29 cellular contexts compared by ENCODE assay signal in the genomic region with DNA sequence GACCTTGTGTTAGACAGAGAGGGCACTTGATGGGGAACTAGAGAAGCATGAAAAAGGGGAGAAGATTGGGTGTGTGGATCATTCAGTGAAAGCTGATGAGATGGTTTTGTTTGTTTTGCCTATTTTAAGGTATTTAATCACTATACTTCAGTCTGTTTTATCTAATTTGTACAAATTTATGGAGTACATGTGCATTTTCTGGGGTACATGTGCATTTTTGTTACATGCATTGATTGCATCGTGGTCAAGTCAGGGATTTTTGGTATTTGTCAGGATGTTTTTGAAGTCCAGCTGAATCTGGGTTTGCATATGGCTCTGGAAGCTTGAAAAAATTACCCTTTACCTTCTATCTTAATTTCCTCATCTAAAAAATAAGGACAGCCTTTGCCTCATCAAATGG.
"Had no signal": no experiment of that assay in that cellular context is flagged by ENCODE, and none has a peak within 500 bp of the region (broad histone marks: within the 10 kb centered on the region; RNA-seq: fewer than 3 reads in every experiment).

No MANE protein-coding gene starts in this region.

- H3K27me3 Mint-ChIP-seq: activated CD4-positive, alpha-beta memory T cell treated with anti-CD3 and anti-CD28 coated beads, Interleukin-2, amount 10 ng/mL, durations not matched to agents 7 days and 5 days; activated CD4-positive, alpha-beta T cell treated with anti-CD3 and anti-CD28 coated beads, Interleukin-2, amount 10 ng/mL, durations not matched to agents 7 days and 5 days; activated naive CD8-positive, alpha-beta T cell had no signal

- H3K27ac Mint-ChIP-seq: activated CD4-positive, alpha-beta memory T cell treated with anti-CD3 and anti-CD28 coated beads, Interleukin-2, amount 10 ng/mL, durations not matched to agents 7 days and 5 days; activated CD4-positive, alpha-beta T cell treated with anti-CD3 and anti-CD28 coated beads, Interleukin-2, amount 10 ng/mL, durations not matched to agents 7 days and 5 days; activated naive CD8-positive, alpha-beta T cell; activated T-cell treated with anti-CD3 and anti-CD28 coated beads, Interleukin-2, amount 50 U/mL, for 24 hours; activated T-cell treated with anti-CD3 and anti-CD28 coated beads, Interleukin-2, amount 50 U/mL, for 72 hours; activated T-helper 17 cell treated with anti-CD3 and anti-CD28 coated beads, Interleukin-2, amount 50 U/mL, for 72 hours; WTC11 had no signal

- H3K4me3 ChIP-seq: adrenal gland, body of pancreas, colonic mucosa, esophagus squamous epithelium had no signal

- H3K36me3 Mint-ChIP-seq: activated naive CD8-positive, alpha-beta T cell; WTC11 had no signal

- H3K4me1 Mint-ChIP-seq: activated CD4-positive, alpha-beta memory T cell treated with anti-CD3 and anti-CD28 coated beads, Interleukin-2, amount 10 ng/mL, durations not matched to agents 7 days and 5 days; activated CD4-positive, alpha-beta T cell treated with anti-CD3 and anti-CD28 coated beads, Interleukin-2, amount 10 ng/mL, durations not matched to agents 7 days and 5 days; activated T-helper 17 cell treated with anti-CD3 and anti-CD28 coated beads, Interleukin-2, amount 50 U/mL, for 72 hours had no signal

- ATAC-seq: activated T-cell treated with anti-CD3 and anti-CD28 coated beads, Interleukin-2, amount 50 U/mL, for 72 hours; activated T-helper 17 cell treated with anti-CD3 and anti-CD28 coated beads, Interleukin-2, amount 50 U/mL, for 72 hours; body of pancreas; WTC11 had no signal

- H3K4me3 Mint-ChIP-seq: activated CD4-positive, alpha-beta memory T cell treated with anti-CD3 and anti-CD28 coated beads, Interleukin-2, amount 10 ng/mL, durations not matched to agents 7 days and 5 days; activated CD4-positive, alpha-beta T cell treated with anti-CD3 and anti-CD28 coated beads, Interleukin-2, amount 10 ng/mL, durations not matched to agents 7 days and 5 days; activated naive CD8-positive, alpha-beta T cell; activated T-cell treated with anti-CD3 and anti-CD28 coated beads, Interleukin-2, amount 50 U/mL, for 24 hours; activated T-cell treated with anti-CD3 and anti-CD28 coated beads, Interleukin-2, amount 50 U/mL, for 72 hours; activated T-helper 17 cell treated with anti-CD3 and anti-CD28 coated beads, Interleukin-2, amount 50 U/mL, for 72 hours; WTC11 had no signal

- H3K27me3 ChIP-seq: adrenal gland, body of pancreas, colonic mucosa had no signal

- H3K9me3 ChIP-seq: adrenal gland, body of pancreas, colonic mucosa had no signal

- H3K4me1 ChIP-seq: colonic mucosa had no signal

- DNase-seq: activated CD4-positive, alpha-beta memory T cell treated with anti-CD3 and anti-CD28 coated beads, Interleukin-2, amount 10 ng/mL, durations not matched to agents 7 days and 5 days; activated CD4-positive, alpha-beta T cell treated with anti-CD3 and anti-CD28 coated beads for 1 hour; activated CD4-positive, alpha-beta T cell treated with anti-CD3 and anti-CD28 coated beads for 4 hours; activated CD4-positive, alpha-beta T cell treated with anti-CD3 and anti-CD28 coated beads, Interleukin-2, amount 10 ng/mL, durations not matched to agents 7 days and 5 days; activated CD4-positive, alpha-beta T cell treated with anti-CD3 and anti-CD28 coated beads, Interleukin-2, amount 50 U/mL, for 4 hours; activated CD8-positive, alpha-beta memory T cell treated with anti-CD3 and anti-CD28 coated beads, Interleukin-2, amount 50 U/mL, for 48 hours; activated effector memory CD4-positive, alpha-beta T cell treated with Interleukin-2 at 50 U/mL for 16 hours; activated gamma-delta T cell treated with Interleukin-2 at 50 U/mL for 16 hours; activated naive CD4-positive, alpha-beta T cell treated with anti-CD3 and anti-CD28 coated beads, Interleukin-2, amount 50 U/mL, for 16 hours; activated naive CD4-positive, alpha-beta T cell treated with Interleukin-2 at 50 U/mL for 16 hours; activated T-cell treated with anti-CD3 and anti-CD28 coated beads for 4 hours; activated T-cell treated with anti-CD3 and anti-CD28 coated beads, Interleukin-2, amount 50 U/mL, for 24 hours; activated T-cell treated with anti-CD3 and anti-CD28 coated beads, Interleukin-2, amount 50 U/mL, for 72 hours; adrenal gland; amygdala; aorta; body of pancreas; caudate nucleus; colonic mucosa; effector CD8-positive, alpha-beta T cell; esophagus squamous epithelium; foreskin fibroblast; head of caudate nucleus; T-helper 2 cell had no signal

- H3K27ac ChIP-seq: adrenal gland, body of pancreas, colonic mucosa, epithelial cell of prostate, esophagus squamous epithelium, VCaP had no signal

- H3K9me3 Mint-ChIP-seq: activated CD4-positive, alpha-beta memory T cell treated with anti-CD3 and anti-CD28 coated beads, Interleukin-2, amount 10 ng/mL, durations not matched to agents 7 days and 5 days; activated CD4-positive, alpha-beta T cell treated with anti-CD3 and anti-CD28 coated beads, Interleukin-2, amount 10 ng/mL, durations not matched to agents 7 days and 5 days; activated T-cell treated with anti-CD3 and anti-CD28 coated beads, Interleukin-2, amount 50 U/mL, for 24 hours; WTC11 had no signal

- H3K36me3 ChIP-seq: adrenal gland, colonic mucosa, esophagus squamous epithelium had no signal
